8 cellular contexts compared by ENCODE assay signal in genomic region chr11:561148-562003, GRCh38. TPM values are rescaled to one million over a fixed set of nuclear protein-coding genes. Genes with fewer than 3 reads are reported as not detected.
A peak's percentile ranks its signal among the peaks of the same experiment; 100 is the strongest.
DNase-seq lines count a peak whose midpoint lies in the region; ATAC-seq, FAIRE-seq and TF ChIP-seq lines count a peak whose summit lies in the region.
"Had no signal": no experiment of that assay in that cellular context is flagged by ENCODE, and none has a peak within 500 bp of the region (broad histone marks: within the 10 kb centered on the region; RNA-seq: fewer than 3 reads in every experiment).

No MANE protein-coding gene starts in this region.

- TF ChIP-seq POLR2A in GM12891 (IDR thresholded peaks at IDR 0.05; ENCODE audit: low read depth, low read length), result no peak

- H3K27ac ChIP-seq in small intestine (ENCODE audit: low read depth in 1 of 2, low read length in 1 of 2), result peak overlapping the region; percentile 96 to 100

- no peaks in the 10 kb centered on the region for H3K27me3 Mint-ChIP-seq in activated T-helper 17 cell treated with anti-CD3 and anti-CD28 coated beads, Interleukin-2, amount 50 U/mL, for 72 hours

- H3K9me3 Mint-ChIP-seq in activated T-helper 17 cell treated with anti-CD3 and anti-CD28 coated beads, Interleukin-2, amount 50 U/mL, for 72 hours, result no peaks in the 10 kb centered on the region

- H3K27me3 ChIP-seq in small intestine (ENCODE audit: control insufficient read depth in 2 of 2, insufficient read depth in 2 of 2, low read length in 2 of 2), result no peaks in the 10 kb centered on the region

- peak; percentile 29 for ATAC-seq in GM21786 (IDR thresholded peaks at IDR 0.05; ENCODE audit: unreplicated experiment)
- ATAC-seq in activated T-helper 17 cell treated with anti-CD3 and anti-CD28 coated beads, Interleukin-2, amount 50 U/mL, for 72 hours (replicated peaks), result peak; percentile 43

- H3K4me1 Mint-ChIP-seq in activated T-helper 17 cell treated with anti-CD3 and anti-CD28 coated beads, Interleukin-2, amount 50 U/mL, for 72 hours, result no peaks in the 10 kb centered on the region

- FAIRE-seq in GM12891 (lab: Jason Lieb, UNC), result peak; percentile 57
- no peak for FAIRE-seq in small intestine (lab: Jason Lieb, UNC)
- FAIRE-seq: endometrium had no signal

- 4 to 8% (median 5%) methylated on average over 26 to 67 of the region's 67 CpGs for WGBS in small intestine, 3 donors

- no peaks in the 10 kb centered on the region for H3K4me1 ChIP-seq in small intestine (ENCODE audit: control insufficient read depth in 2 of 2, insufficient read depth in 1 of 2, low read depth in 1 of 2, low read length in 1 of 2)

- H3K9me3 ChIP-seq in small intestine (ENCODE audit: control insufficient read depth, low read depth), result no peaks in the 10 kb centered on the region

- peak overlapping the region; percentile 57 for H3K4me3 ChIP-seq in Jurkat, Clone E6-1 (ENCODE audit: low read length)
- peak overlapping the region; percentile 65 for H3K4me3 ChIP-seq in iPS-11a (ENCODE audit: low read depth, low read length)
- peak overlapping the region; percentile 84 to 92 for H3K4me3 ChIP-seq in small intestine (ENCODE audit: low read depth in 1 of 2, low read length in 2 of 2)

- H3K36me3 Mint-ChIP-seq in activated T-helper 17 cell treated with anti-CD3 and anti-CD28 coated beads, Interleukin-2, amount 50 U/mL, for 72 hours (ENCODE audit: low read depth), result peaks cover 13% of the 10 kb centered on the region

- DNase-seq in GM12891 (ENCODE audit: insufficient read length, low spot score) (no peak), small intestine (peak; percentile 98), D341Med (ENCODE audit: low spot score) (no peak)
- no peak for DNase-seq in Jurkat, Clone E6-1 (ENCODE audit: low read depth, low spot score)

- H3K4me3 Mint-ChIP-seq in activated T-helper 17 cell treated with anti-CD3 and anti-CD28 coated beads, Interleukin-2, amount 50 U/mL, for 72 hours, result peak overlapping the region; percentile 88

- peaks cover 0 to 7% of the 10 kb centered on the region in 2 donors for H3K36me3 ChIP-seq in small intestine (ENCODE audit: control insufficient read depth in 2 of 2, insufficient read depth in 2 of 2, low read length in 2 of 2)

- peak overlapping the region; percentile 59 for H3K27ac Mint-ChIP-seq in activated T-helper 17 cell treated with anti-CD3 and anti-CD28 coated beads, Interleukin-2, amount 50 U/mL, for 72 hours

TF ChIP-seq in GM12891, 5 proteins besides CTCF, POLR2A, EP300 and RAD21:
- no peak for TF ChIP-seq TAF1 (IDR thresholded peaks at IDR 0.05; ENCODE audit: low read depth, low read length)
- TF ChIP-seq POU2F2 (IDR thresholded peaks at IDR 0.05; ENCODE audit: low read depth, low read length), result no peak
- no peak for TF ChIP-seq POLR2AphosphoS5 (IDR thresholded peaks at IDR 0.05; ENCODE audit: low read depth, low read length)
- TF ChIP-seq SPI1 (IDR thresholded peaks at IDR 0.05; ENCODE audit: low read depth, low read length), result no peak

RNA-seq across cellular contexts. Expression of gene RASSF7, which starts 0.6 kb away (rescaled TPM):
- polyA plus RNA-seq in GM12891 (2012; ENCODE audit: low read depth, missing spikeins), result 12.0 TPM
- polyA plus RNA-seq in Jurkat, Clone E6-1 (2012; ENCODE audit: insufficient read depth, insufficient read length), result 21.4 TPM
- 10 to 100 TPM; 22.7 to 37.7 TPM for total RNA-seq in activated T-helper 17 cell treated with anti-CD3 and anti-CD28 coated beads, Interleukin-2, amount 50 U/mL, for 72 hours
- polyA plus RNA-seq in small intestine, result 100 to 1,000 TPM in 2 of 3 donors, 10 to 100 TPM in 1; 71.5 to 174 (median 169) TPM

RNA-seq across cellular contexts. Expression of gene LMNTD2, which starts 0.8 kb away (rescaled TPM):
- 3.6 TPM for polyA plus RNA-seq in GM12891 (2012; ENCODE audit: low read depth, missing spikeins)
- polyA plus RNA-seq in Jurkat, Clone E6-1 (2012; ENCODE audit: insufficient read depth, insufficient read length), result 1.2 TPM
- total RNA-seq in activated T-helper 17 cell treated with anti-CD3 and anti-CD28 coated beads, Interleukin-2, amount 50 U/mL, for 72 hours, result 1 to 10 TPM; 2.7 to 6.6 TPM
- polyA plus RNA-seq in small intestine, result 10 to 100 TPM in 2 of 3 donors, 1 to 10 TPM in 1; 4.7 to 26.4 (median 18.6) TPM

RNA-seq across cellular contexts. Expression of gene PHRF1, which starts 14.9 kb away (rescaled TPM):
- polyA plus RNA-seq in GM12891 (2012; ENCODE audit: low read depth, missing spikeins), result 12.5 TPM
- polyA plus RNA-seq in Jurkat, Clone E6-1 (2012; ENCODE audit: insufficient read depth, insufficient read length), result 29.4 TPM
- 10 to 100 TPM; 37.8 to 55.6 TPM for total RNA-seq in activated T-helper 17 cell treated with anti-CD3 and anti-CD28 coated beads, Interleukin-2, amount 50 U/mL, for 72 hours
- polyA plus RNA-seq in small intestine, result 10 to 100 TPM; 14.6 to 25.0 (median 22.1) TPM

RNA-seq across cellular contexts. Expression of gene LRRC56, which starts 24.0 kb away (rescaled TPM):
- polyA plus RNA-seq in GM12891 (2012; ENCODE audit: low read depth, missing spikeins), result 0.49 TPM
- 1.1 TPM for polyA plus RNA-seq in Jurkat, Clone E6-1 (2012; ENCODE audit: insufficient read depth, insufficient read length)
- total RNA-seq in activated T-helper 17 cell treated with anti-CD3 and anti-CD28 coated beads, Interleukin-2, amount 50 U/mL, for 72 hours, result 1 to 10 TPM; 1.1 to 4.4 TPM
- 1 to 10 TPM in 1 of 3 donors, under 1 TPM in 2; 0.54 to 1.2 (median 0.89) TPM for polyA plus RNA-seq in small intestine

RNA-seq across cellular contexts. Expression of gene HRAS, which starts 26.0 kb away (rescaled TPM):
- polyA plus RNA-seq in GM12891 (2012; ENCODE audit: low read depth, missing spikeins), result 19.9 TPM
- polyA plus RNA-seq in Jurkat, Clone E6-1 (2012; ENCODE audit: insufficient read depth, insufficient read length), result 66.8 TPM
- total RNA-seq in activated T-helper 17 cell treated with anti-CD3 and anti-CD28 coated beads, Interleukin-2, amount 50 U/mL, for 72 hours, result 10 to 100 TPM; 29.5 to 73.2 TPM
- 100 to 1,000 TPM in 2 of 3 donors, 10 to 100 TPM in 1; 57.0 to 142 (median 128) TPM for polyA plus RNA-seq in small intestine
